Comparison of ENCODE assay signal across 21 cellular contexts in the genomic region with DNA sequence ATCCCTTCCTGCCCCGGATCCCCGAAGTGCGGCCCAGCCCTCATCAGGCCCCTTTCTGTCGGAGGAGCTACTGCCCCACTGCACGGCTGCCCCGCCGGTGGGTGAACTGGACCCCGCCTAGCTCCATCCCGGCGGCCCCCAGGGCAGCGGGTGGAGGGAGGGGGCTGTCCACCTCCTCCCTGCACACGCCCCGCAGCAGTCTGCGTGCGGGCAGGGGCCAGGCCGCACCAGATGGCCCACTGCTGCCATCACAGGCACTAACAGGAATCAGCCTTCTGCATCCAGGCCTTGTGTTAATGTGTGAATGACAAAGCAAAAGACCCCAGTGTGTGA. TPM values are rescaled to one million over a fixed set of nuclear protein-coding genes. Genes with fewer than 3 reads are reported as not detected.
A peak's percentile ranks its signal among the peaks of the same experiment; 100 is the strongest.
DNase-seq lines count a peak whose midpoint lies in the region; ATAC-seq and TF ChIP-seq lines count a peak whose summit lies in the region.
"Had no signal": no experiment of that assay in that cellular context is flagged by ENCODE, and none has a peak within 500 bp of the region (broad histone marks: within the 10 kb centered on the region; RNA-seq: fewer than 3 reads in every experiment).

No MANE protein-coding gene starts in this region.

- H3K4me3 Mint-ChIP-seq in stimulated activated memory B cell treated with anti-CD40 and anti-IgM and Interleukin-4, amounts not matched to agents 10 μg/mL and 1 μg/mL and 100 μg/mL, for 72 hours = no peak overlapping the region
- H3K4me3 Mint-ChIP-seq: CD14-positive monocyte had no signal

- no peaks in the 10 kb centered on the region for H3K36me3 Mint-ChIP-seq in stimulated activated memory B cell treated with anti-CD40 and anti-IgM and Interleukin-4, amounts not matched to agents 10 μg/mL and 1 μg/mL and 100 μg/mL, for 72 hours
- H3K36me3 Mint-ChIP-seq: CD14-positive monocyte had no signal

- peak overlapping the region; percentile 88 for H3K56ac ChIP-seq in mesendoderm (ENCODE audit: low read length)

- H3K79me2 ChIP-seq in mesendoderm (ENCODE audit: control insufficient read depth, insufficient read depth, low read length) = peaks cover 16% of the 10 kb centered on the region

- no peaks in the 10 kb centered on the region for H3K9me3 Mint-ChIP-seq in stimulated activated memory B cell treated with anti-CD40 and anti-IgM and Interleukin-4, amounts not matched to agents 10 μg/mL and 1 μg/mL and 100 μg/mL, for 72 hours

- no peaks in the 10 kb centered on the region for H3K79me1 ChIP-seq in mesendoderm (ENCODE audit: low read length)

- no peaks in the 10 kb centered on the region for H3K27me3 ChIP-seq in body of pancreas
- no peaks in the 10 kb centered on the region for H3K27me3 ChIP-seq in mesendoderm (ENCODE audit: insufficient read depth, low read length, poor library complexity)
- H3K27me3 ChIP-seq in transverse colon = peaks cover 14% of the 10 kb centered on the region

- peak; percentile 9 for ATAC-seq in body of pancreas
- ATAC-seq in stimulated activated memory B cell treated with anti-CD40 and anti-IgM and Interleukin-4, amounts not matched to agents 10 μg/mL and 1 μg/mL and 100 μg/mL, for 72 hours = peak; percentile 44
- ATAC-seq: Right ventricle myocardium inferior had no signal

- TF ChIP-seq EP300 in transverse colon (IDR thresholded peaks at IDR 0.05; ENCODE audit: low read depth) = no peak

- peak; percentile 9 for DNase-seq in NCI-H82 (lab: John Stamatoyannopoulos, UW)
- no peak for DNase-seq in NCI-H82 treated with DMSO at 0.1 percent for 48 hours (lab: John Stamatoyannopoulos, UW; ENCODE audit: unreplicated experiment)
- no peak for DNase-seq in body of pancreas
- DNase-seq in mesendoderm = no peak
- DNase-seq in stimulated activated CD4-positive, alpha-beta T cell treated with anti-CD3 and anti-CD28 coated beads, Interleukin-2, amount 100 ng/mL, for 48 hours = no peak
- no peak for DNase-seq in NCI-H1694 treated with DMSO at 0.1 percent for 48 hours (lab: John Stamatoyannopoulos, UW)
- no peak for DNase-seq in transverse colon
- DNase-seq: 8988T; DMS79; KBM-7; NCI-H1105 treated with DMSO at 0.1 percent for 48 hours; NCI-H187; NCI-H345; NCI-H526 treated with DMSO at 0.1 percent for 48 hours; NK-92 treated with Interleukin-12 subunit alpha and Interleukin-12 subunit beta, amount 100 ng/mL, for 24 hours had no signal

- in situ Hi-C loops in transverse colon (cut with MboI; ENCODE audit: low pct_ligation_motif_present in 1 of 4, low pct_unique_long_range_greater_than_20kb in 1 of 4, low sequenced_read_pairs in 3 of 4) = no loop called here

- H3K36me3 ChIP-seq in body of pancreas (replicated peaks in 1 of 2; ENCODE audit: insufficient read depth in 1 of 2, low read depth in 2 of 2) = no peaks in the 10 kb centered on the region
- H3K36me3 ChIP-seq in mesendoderm (ENCODE audit: control insufficient read depth, insufficient read depth, low read length) = no peaks in the 10 kb centered on the region
- no peaks in the 10 kb centered on the region for H3K36me3 ChIP-seq in transverse colon
- H3K36me3 ChIP-seq: HAP-1 had no signal

- H4K8ac ChIP-seq in mesendoderm (ENCODE audit: low read depth, low read length) = no peak overlapping the region

- H3K4me1 Mint-ChIP-seq in stimulated activated memory B cell treated with anti-CD40 and anti-IgM and Interleukin-4, amounts not matched to agents 10 μg/mL and 1 μg/mL and 100 μg/mL, for 72 hours = no peaks in the 10 kb centered on the region
- H3K4me1 Mint-ChIP-seq: CD14-positive monocyte had no signal

- no peak overlapping the region for H3K9ac ChIP-seq in mesendoderm (ENCODE audit: low read length)

- peak overlapping the region; percentile 88 for H3K18ac ChIP-seq in mesendoderm (ENCODE audit: low read length)

- H3K9me3 ChIP-seq in body of pancreas (no peaks in the 10 kb centered on the region), transverse colon (no peaks in the 10 kb centered on the region)
- H3K9me3 ChIP-seq: HAP-1 had no signal

- TF ChIP-seq POLR2A in body of pancreas (IDR thresholded peaks at IDR 0.05) = no peak
- no peak for TF ChIP-seq POLR2A in transverse colon (IDR thresholded peaks at IDR 0.05)

- 85 to 93% methylated on average over 6 to 15 of the region's 16 CpGs for WGBS in body of pancreas, 2 donors
- WGBS in mesendoderm (ENCODE audit: extremely low coverage, insufficient coverage, low lambda C conversion rate) = no CpG with 5 or more reads among the region's 16 CpGs
- WGBS in transverse colon (ENCODE audit: low coverage in 1 of 2), 2 donors = 100% methylated on average over 1 of the region's 16 CpGs; no CpG with 5 or more reads in 1 of the 2 donors

- peak overlapping the region; percentile 13 for H2AK5ac ChIP-seq in mesendoderm (ENCODE audit: low read length)

- no peak overlapping the region for H3K4me2 ChIP-seq in mesendoderm (ENCODE audit: low read length)

- H3K23ac ChIP-seq in mesendoderm (ENCODE audit: low read length) = peak overlapping the region; percentile 31

- TF ChIP-seq CTCF in body of pancreas (IDR thresholded peaks at IDR 0.05) = no peak
- no peak for TF ChIP-seq CTCF in transverse colon (IDR thresholded peaks at IDR 0.05)

- no peak overlapping the region for H2BK15ac ChIP-seq in mesendoderm (replicated peaks; ENCODE audit: low read depth)

- H2BK120ac ChIP-seq in mesendoderm (ENCODE audit: low read depth, low read length) = peak overlapping the region; percentile 78

- no peak overlapping the region for H4K5ac ChIP-seq in mesendoderm (ENCODE audit: low read length)

- H3K4ac ChIP-seq in mesendoderm (ENCODE audit: low read depth, low read length) = peak overlapping the region; percentile 98

- H3K4me3 ChIP-seq in body of pancreas = no peak overlapping the region
- no peak overlapping the region for H3K4me3 ChIP-seq in mesendoderm (ENCODE audit: low read length)
- H3K4me3 ChIP-seq in transverse colon = no peak overlapping the region
- H3K4me3 ChIP-seq: HAP-1 had no signal

- no peaks in the 10 kb centered on the region for H3K4me1 ChIP-seq in body of pancreas
- H3K4me1 ChIP-seq in mesendoderm (ENCODE audit: control insufficient read depth, low read depth, low read length) = peaks cover 11% of the 10 kb centered on the region
- no peaks in the 10 kb centered on the region for H3K4me1 ChIP-seq in transverse colon
- H3K4me1 ChIP-seq: HAP-1 had no signal

- no peak overlapping the region for H3K27ac Mint-ChIP-seq in stimulated activated memory B cell treated with anti-CD40 and anti-IgM and Interleukin-4, amounts not matched to agents 10 μg/mL and 1 μg/mL and 100 μg/mL, for 72 hours
- H3K27ac Mint-ChIP-seq: CD14-positive monocyte had no signal

- intact Hi-C loops in body of pancreas (cut with DNase I) = no loop called here
- intact Hi-C loops in transverse colon (cut with DNase I; ENCODE audit: low total_unique reads) = no loop called here

- H2BK5ac ChIP-seq in mesendoderm (ENCODE audit: low read length) = peak overlapping the region; percentile 97

- peaks cover 57% of the 10 kb centered on the region for H3K27me3 Mint-ChIP-seq in stimulated activated memory B cell treated with anti-CD40 and anti-IgM and Interleukin-4, amounts not matched to agents 10 μg/mL and 1 μg/mL and 100 μg/mL, for 72 hours

- H3K27ac ChIP-seq in body of pancreas (no peak overlapping the region), mesendoderm (ENCODE audit: low read depth, low read length) (peak overlapping the region; percentile 67), transverse colon (no peak overlapping the region)

RNA-seq across cellular contexts. Expression of gene UNC93A, which starts 54.9 kb away (rescaled TPM):
- total RNA-seq in body of pancreas = not detected
- polyA plus RNA-seq in mesendoderm (2013, experiment 1 of 2) = 0.28 TPM
- polyA plus RNA-seq in mesendoderm (2013, experiment 2 of 2) = 0.24 TPM
- total RNA-seq in transverse colon = not detected
- total RNA-seq: Right ventricle myocardium inferior, SK-MEL-5 had no signal
- polyA plus RNA-seq: AG04450, CD14-positive monocyte had no signal
